19 cellular contexts compared by ENCODE assay signal in the genomic region with DNA sequence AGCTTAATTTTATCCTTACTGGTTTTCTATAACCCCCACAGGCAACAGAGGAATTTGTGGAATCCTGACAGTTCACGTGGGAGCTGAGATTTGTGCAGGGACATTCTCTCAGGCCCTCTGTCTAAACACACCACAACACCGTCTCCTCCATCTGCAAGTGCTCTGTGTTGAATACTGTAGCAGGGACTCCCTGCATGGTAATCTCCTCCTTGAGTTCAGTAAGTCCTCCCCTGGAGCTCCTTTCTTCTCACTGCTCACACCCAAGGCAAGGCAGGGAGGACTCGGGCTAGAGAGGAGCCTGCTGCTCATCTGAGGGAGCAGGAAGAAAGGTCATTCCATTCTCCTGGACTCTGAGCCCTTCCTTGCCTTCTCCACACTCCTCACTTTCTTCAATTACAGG.
"Had no signal": no experiment of that assay in that cellular context is flagged by ENCODE, and none has a peak within 500 bp of the region (broad histone marks: within the 10 kb centered on the region; RNA-seq: fewer than 3 reads in every experiment).

No MANE protein-coding gene starts in this region.

- H3K4me1 ChIP-seq: esophagus squamous epithelium, heart left ventricle, psoas muscle, right lobe of liver, tibial artery, upper lobe of left lung, uterus had no signal

- H3K4me3 ChIP-seq: esophagus squamous epithelium, heart left ventricle, psoas muscle, right lobe of liver, tibial artery, upper lobe of left lung, uterus had no signal

- H3K9me3 ChIP-seq: esophagus squamous epithelium, psoas muscle, right lobe of liver, tibial artery, upper lobe of left lung, uterus had no signal

- ATAC-seq: heart left ventricle; naive thymus-derived CD8-positive, alpha-beta T cell; psoas muscle; right lobe of liver; stimulated activated effector memory CD8-positive, alpha-beta T cell treated with anti-CD3 and anti-CD28 coated beads, Interleukin-12 subunit alpha, Interleukin-12 subunit beta, amount 100 ng/mL, for 72 hours had no signal

- H3K27ac Mint-ChIP-seq: immature natural killer cell; naive thymus-derived CD8-positive, alpha-beta T cell; stimulated activated effector memory CD8-positive, alpha-beta T cell treated with anti-CD3 and anti-CD28 coated beads, Interleukin-12 subunit alpha, Interleukin-12 subunit beta, amount 100 ng/mL, for 72 hours; stimulated activated naive CD8-positive, alpha-beta T cell treated with anti-CD3 and anti-CD28 coated beads, Interleukin-15, Interleukin-2, amounts not matched to agents 100 ng/mL and 50 ng/mL, for 24 hours had no signal

- H3K36me3 ChIP-seq: esophagus squamous epithelium, heart left ventricle, right lobe of liver, tibial artery, upper lobe of left lung, uterus had no signal

- H3K4me1 Mint-ChIP-seq: immature natural killer cell; naive thymus-derived CD8-positive, alpha-beta T cell; stimulated activated effector memory CD8-positive, alpha-beta T cell treated with anti-CD3 and anti-CD28 coated beads, Interleukin-12 subunit alpha, Interleukin-12 subunit beta, amount 100 ng/mL, for 72 hours had no signal

- H3K27me3 ChIP-seq: esophagus squamous epithelium, right lobe of liver, tibial artery, upper lobe of left lung, uterus had no signal

- H3K27ac ChIP-seq: epithelial cell of prostate, esophagus squamous epithelium, heart left ventricle, psoas muscle, right lobe of liver, tibial artery, upper lobe of left lung, uterus had no signal

- H3K36me3 Mint-ChIP-seq: immature natural killer cell; naive thymus-derived CD8-positive, alpha-beta T cell; stimulated activated effector memory CD8-positive, alpha-beta T cell treated with anti-CD3 and anti-CD28 coated beads, Interleukin-12 subunit alpha, Interleukin-12 subunit beta, amount 100 ng/mL, for 72 hours had no signal

- H3K4me3 Mint-ChIP-seq: immature natural killer cell; naive thymus-derived CD8-positive, alpha-beta T cell; stimulated activated effector memory CD8-positive, alpha-beta T cell treated with anti-CD3 and anti-CD28 coated beads, Interleukin-12 subunit alpha, Interleukin-12 subunit beta, amount 100 ng/mL, for 72 hours; stimulated activated naive CD8-positive, alpha-beta T cell treated with anti-CD3 and anti-CD28 coated beads, Interleukin-15, Interleukin-2, amounts not matched to agents 100 ng/mL and 50 ng/mL, for 24 hours had no signal

- DNase-seq: effector memory CD4-positive, alpha-beta T cell; esophagus squamous epithelium; foreskin melanocyte; heart left ventricle; hippocampal formation; immature natural killer cell; kidney glomerular epithelial cell; naive thymus-derived CD8-positive, alpha-beta T cell; psoas muscle; retina; right lobe of liver; stimulated activated CD4-positive, alpha-beta T cell treated with anti-CD3 and anti-CD28 coated beads, Interleukin-4, amount 100 ng/mL, for 1 hour; stimulated activated CD8-positive, alpha-beta memory T cell treated with anti-CD3 and anti-CD28 coated beads, Interleukin-4, amount 100 ng/mL, for 48 hours; tibial artery; upper lobe of left lung; uterus had no signal

- H3K9me3 Mint-ChIP-seq: stimulated activated effector memory CD8-positive, alpha-beta T cell treated with anti-CD3 and anti-CD28 coated beads, Interleukin-12 subunit alpha, Interleukin-12 subunit beta, amount 100 ng/mL, for 72 hours; stimulated activated naive CD8-positive, alpha-beta T cell treated with anti-CD3 and anti-CD28 coated beads, Interleukin-15, Interleukin-2, amounts not matched to agents 100 ng/mL and 50 ng/mL, for 24 hours had no signal
